ENCODE assay signal across 32 cellular contexts in genomic region chr15:40270246-40270995, GRCh38. TPM values are rescaled to one million over a fixed set of nuclear protein-coding genes. Genes with fewer than 3 reads are reported as not detected.
"Had no signal": no experiment of that assay in that cellular context is flagged by ENCODE, and none has a peak within 500 bp of the region (broad histone marks: within the 10 kb centered on the region; RNA-seq: fewer than 3 reads in every experiment).

No MANE protein-coding gene starts in this region.

- H3K27me3 Mint-ChIP-seq: activated CD8-positive, alpha-beta memory T cell treated with anti-CD3 and anti-CD28 coated beads, Interleukin-2, amount 10 ng/mL, durations not matched to agents 7 days and 5 days; effector memory CD8-positive, alpha-beta T cell; T-helper 17 cell had no signal

- H3K27ac ChIP-seq: gastroesophageal sphincter, right lobe of liver, skin epidermis, thoracic aorta, upper lobe of left lung had no signal

- DNase-seq: activated CD4-positive, alpha-beta T cell treated with anti-CD3 and anti-CD28 coated beads for 4 hours; activated CD4-positive, alpha-beta T cell treated with anti-CD3 and anti-CD28 coated beads, Interleukin-2, amount 50 U/mL, for 48 hours; activated CD4-positive, CD25-positive, alpha-beta regulatory T cell; activated CD8-positive, alpha-beta memory T cell treated with anti-CD3 and anti-CD28 coated beads, Interleukin-2, amount 10 ng/mL, durations not matched to agents 7 days and 5 days; activated gamma-delta T cell treated with Interleukin-2 at 50 U/mL for 16 hours; activated T-cell treated with anti-CD3 and anti-CD28 coated beads for 4 hours; aorta; caudate nucleus; effector memory CD8-positive, alpha-beta T cell; head of caudate nucleus; islet precursor cell; left cardiac atrium; mucosa of descending colon; occipital lobe; posterior cingulate gyrus; right lobe of liver; stimulated activated CD4-positive, alpha-beta T cell treated with anti-CD3 and anti-CD28 coated beads, Interleukin-2, amount 100 ng/mL, for 24 hours; stimulated activated naive CD4-positive, alpha-beta T cell; SW 1271; T-helper 17 cell; upper lobe of left lung had no signal

- H3K36me3 Mint-ChIP-seq: activated CD8-positive, alpha-beta memory T cell treated with anti-CD3 and anti-CD28 coated beads, Interleukin-2, amount 10 ng/mL, durations not matched to agents 7 days and 5 days; activated naive CD4-positive, alpha-beta T cell treated with anti-CD3 and anti-CD28 coated beads, Interleukin-2, amount 50 U/mL, for 72 hours; brain; memory B cell had no signal

- H3K9me3 Mint-ChIP-seq: activated naive CD4-positive, alpha-beta T cell treated with anti-CD3 and anti-CD28 coated beads, Interleukin-2, amount 50 U/mL, for 72 hours; brain; effector memory CD8-positive, alpha-beta T cell; memory B cell had no signal

- ATAC-seq: activated CD8-positive, alpha-beta memory T cell treated with anti-CD3 and anti-CD28 coated beads, Interleukin-2, amount 10 ng/mL, durations not matched to agents 7 days and 5 days; activated naive CD4-positive, alpha-beta T cell treated with anti-CD3 and anti-CD28 coated beads, Interleukin-2, amount 50 U/mL, for 72 hours; effector memory CD8-positive, alpha-beta T cell; esophagus mucosa; gastroesophageal sphincter; left cardiac atrium; mucosa of descending colon; right lobe of liver; T-helper 17 cell had no signal

- H3K9me3 ChIP-seq: gastroesophageal sphincter, mucosa of descending colon, right lobe of liver, thoracic aorta, upper lobe of left lung had no signal

- H3K36me3 ChIP-seq: gastroesophageal sphincter, right lobe of liver, thoracic aorta, upper lobe of left lung had no signal

- H3K4me3 Mint-ChIP-seq: activated CD8-positive, alpha-beta memory T cell treated with anti-CD3 and anti-CD28 coated beads, Interleukin-2, amount 10 ng/mL, durations not matched to agents 7 days and 5 days; brain; effector memory CD8-positive, alpha-beta T cell; memory B cell; T-helper 17 cell had no signal

- H3K27ac Mint-ChIP-seq: activated CD8-positive, alpha-beta memory T cell treated with anti-CD3 and anti-CD28 coated beads, Interleukin-2, amount 10 ng/mL, durations not matched to agents 7 days and 5 days; brain; memory B cell; T-helper 17 cell had no signal

- H3K27me3 ChIP-seq: gastroesophageal sphincter, right lobe of liver, upper lobe of left lung had no signal

- H3K4me3 ChIP-seq: gastroesophageal sphincter, mucosa of descending colon, right lobe of liver, skin epidermis, thoracic aorta, upper lobe of left lung had no signal

RNA-seq across cellular contexts. Expression of gene ANKRD63, which starts 12.4 kb away (rescaled TPM):
- total RNA-seq: activated CD8-positive, alpha-beta memory T cell treated with anti-CD3 and anti-CD28 coated beads, Interleukin-2, amount 10 ng/mL, durations not matched to agents 7 days and 5 days; activated naive CD4-positive, alpha-beta T cell treated with anti-CD3 and anti-CD28 coated beads, Interleukin-2, amount 50 U/mL, for 72 hours; aorta; dermis microvascular lymphatic vessel endothelial cell; endothelial cell of umbilical vein; esophagus mucosa; liver; occipital lobe; thoracic aorta had no signal
- polyA plus RNA-seq: adipose tissue, aorta, endothelial cell of umbilical vein, liver had no signal

RNA-seq across cellular contexts. Expression of gene PAK6, which starts 31.6 kb away (rescaled TPM):
- total RNA-seq: dermis microvascular lymphatic vessel endothelial cell, endothelial cell of umbilical vein, T-helper 17 cell had no signal
- polyA plus RNA-seq: aorta, endothelial cell of umbilical vein had no signal

RNA-seq across cellular contexts. Expression of gene PLCB2, which starts 37.3 kb away (rescaled TPM):
- total RNA-seq: dermis microvascular lymphatic vessel endothelial cell had no signal
